17 cellular contexts compared by ENCODE assay signal in the genomic region with DNA sequence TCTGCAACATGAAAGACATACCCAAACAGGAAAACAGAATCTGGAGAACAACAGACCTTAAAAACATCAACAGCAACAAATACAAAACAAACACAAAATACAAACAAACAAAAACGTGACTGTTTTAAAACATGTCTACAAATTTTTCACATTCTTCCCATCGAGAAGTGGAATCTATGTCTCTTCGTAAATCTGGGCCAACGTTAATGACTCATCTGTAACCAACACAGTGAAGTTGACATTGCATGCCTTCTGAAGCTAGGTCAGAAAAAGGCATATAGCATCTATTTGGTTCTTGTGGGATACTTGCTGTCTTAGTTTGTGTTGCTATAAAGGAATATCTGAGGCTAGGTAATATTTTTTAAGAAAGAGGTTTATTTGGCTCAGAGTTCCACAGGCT.
DNase-seq lines count a peak whose midpoint lies in the region; FAIRE-seq and TF ChIP-seq lines count a peak whose summit lies in the region.
"Had no signal": no experiment of that assay in that cellular context is flagged by ENCODE, and none has a peak within 500 bp of the region (broad histone marks: within the 10 kb centered on the region; RNA-seq: fewer than 3 reads in every experiment).

No MANE protein-coding gene starts in this region.

- FAIRE-seq in urothelium cell line (lab: Jason Lieb, UNC), result peak; percentile 35
- FAIRE-seq: frontal cortex, TTC549 had no signal

- no peak for TF ChIP-seq CTCF in fibroblast of pulmonary artery (IDR thresholded peaks at IDR 0.05; ENCODE audit: low read length, missing control alignments)

- no peak overlapping the region for H3K4me3 ChIP-seq in fibroblast of pulmonary artery (replicated peaks; ENCODE audit: low read depth, low read length)
- H3K4me3 ChIP-seq: dorsolateral prefrontal cortex, GM23338 had no signal

- DNase-seq in DMS53 (lab: John Stamatoyannopoulos, UW) (peak; percentile 8), DMS53 treated with DMSO at 0.1 percent for 48 hours (lab: John Stamatoyannopoulos, UW; ENCODE audit: unreplicated experiment) (no peak), SW480 (ENCODE audit: low spot score) (peak; percentile 12), fibroblast of pulmonary artery (ENCODE audit: low read depth) (peak; percentile 65), urothelium cell line (ENCODE audit: low spot score) (peak; percentile 49), C1 segment of cervical spinal cord (lab: John Stamatoyannopoulos, UW) (no peak), T-helper 1 cell (no peak)
- DNase-seq in activated naive CD4-positive, alpha-beta T cell treated with Interleukin-2 at 50 U/mL for 16 hours, result no peak
- DNase-seq: activated CD8-positive, alpha-beta T cell treated with anti-CD3 and anti-CD28 coated beads, Interleukin-2, amount 10 ng/mL, durations not matched to agents 7 days and 5 days; Caco-2; dorsolateral prefrontal cortex; naive thymus-derived CD8-positive, alpha-beta T cell; NCI-H1417 treated with DMSO at 0.1 percent for 48 hours; NCI-H510A treated with DMSO at 0.1 percent for 48 hours had no signal

Comparison
In these comparisons a context has a peak if more than half of its experiments do, and no peak if none do; other contexts are left out.
1. DNase-seq: peak in DMS53 (single experiment), SW480 (single experiment), fibroblast of pulmonary artery (single experiment) and urothelium cell line (single experiment); none in DMS53 treated with DMSO at 0.1 percent for 48 hours (single experiment), activated naive CD4-positive, alpha-beta T cell treated with Interleukin-2 at 50 U/mL for 16 hours (single experiment), C1 segment of cervical spinal cord (0 of 14) and T-helper 1 cell (0 of 5).